In the genomic region with DNA sequence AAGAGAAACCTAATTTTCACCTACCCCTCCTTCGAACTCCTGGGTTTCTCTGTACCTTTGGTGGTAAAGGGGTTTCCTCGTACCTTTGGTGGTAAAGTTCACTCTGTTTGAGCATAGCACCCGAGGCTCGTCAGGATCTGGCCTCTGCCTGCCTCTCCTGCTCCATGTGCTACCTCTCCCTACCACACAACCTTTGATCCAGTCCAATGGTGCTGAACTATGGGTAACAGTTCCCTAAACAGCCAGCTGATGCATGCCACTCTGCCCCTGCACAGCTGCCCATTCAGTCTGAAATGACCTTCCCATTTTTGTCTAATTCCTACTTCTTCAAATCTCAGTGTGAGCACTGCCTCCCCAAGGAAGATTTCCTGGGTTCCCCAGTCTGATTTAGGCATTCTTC, we compare ENCODE assay signal across 21 cellular contexts. TPM values are rescaled to one million over a fixed set of nuclear protein-coding genes. Genes with fewer than 3 reads are reported as not detected.
DNase-seq lines count a peak whose midpoint lies in the region; ATAC-seq, FAIRE-seq and TF ChIP-seq lines count a peak whose summit lies in the region.
"Had no signal": no experiment of that assay in that cellular context is flagged by ENCODE, and none has a peak within 500 bp of the region (broad histone marks: within the 10 kb centered on the region; RNA-seq: fewer than 3 reads in every experiment).

No MANE protein-coding gene starts in this region.

- H3K9me3 ChIP-seq in A549 = no peaks in the 10 kb centered on the region
- H3K9me3 ChIP-seq: Caco-2 had no signal

- WGBS in A549 (ENCODE audit: missing lambda C conversion rate) = 81% methylated on average over 4 of the region's 4 CpGs

- H3K27ac Mint-ChIP-seq in activated T-cell treated with anti-CD3 and anti-CD28 coated beads, Interleukin-2, amount 50 U/mL, for 72 hours = peak overlapping the region; percentile 31
- peak overlapping the region; percentile 80 for H3K27ac Mint-ChIP-seq in activated T-helper 17 cell treated with anti-CD3 and anti-CD28 coated beads, Interleukin-2, amount 50 U/mL, for 72 hours
- H3K27ac Mint-ChIP-seq: CD14-positive monocyte had no signal

- no peak for DNase-seq in activated T-cell treated with anti-CD3 and anti-CD28 coated beads, Interleukin-2, amount 50 U/mL, for 72 hours
- DNase-seq in activated T-cell treated with anti-CD3 and anti-CD28 coated beads, Interleukin-2, amount 50 U/mL, for 48 hours = no peak
- DNase-seq in A549 (ENCODE audit: low read depth in 1 of 2, low spot score in 1 of 2) = no peak
- DNase-seq in left lobe of liver (ENCODE audit: low spot score) = no peak
- no peak for DNase-seq in kidney glomerular epithelial cell (lab: John Stamatoyannopoulos, UW)
- no peak for DNase-seq in SHP77 treated with DMSO at 0.1 percent for 48 hours (lab: John Stamatoyannopoulos, UW)
- DNase-seq: Caco-2; DMS79 treated with DMSO at 0.1 percent for 48 hours; GOT3; KBM-7; NCI-H2107; NCI-H345; NK-92 treated with Interleukin-12 subunit alpha and Interleukin-12 subunit beta, amount 100 ng/mL, for 24 hours had no signal

- H3K4me1 Mint-ChIP-seq in activated T-cell treated with anti-CD3 and anti-CD28 coated beads, Interleukin-2, amount 50 U/mL, for 72 hours (ENCODE audit: low read depth) = peaks cover 29% of the 10 kb centered on the region
- H3K4me1 Mint-ChIP-seq in activated T-helper 17 cell treated with anti-CD3 and anti-CD28 coated beads, Interleukin-2, amount 50 U/mL, for 72 hours = peaks cover 20% of the 10 kb centered on the region

- FAIRE-seq in A549 (lab: Jason Lieb, UNC) = no peak
- FAIRE-seq: G401.6, GM12891, HTR-8/SVneo had no signal

- no peak overlapping the region for H3K4me3 ChIP-seq in A549

- H3K4me1 ChIP-seq in A549 = peaks cover 12% of the 10 kb centered on the region; the same call in 2 of the 3 replicates

- no peak for TF ChIP-seq RAD21 in A549 (conservative IDR thresholded peaks at IDR 0.05 in 1 of 2, IDR thresholded peaks at IDR 0.05 in 1 of 2)

- no peak for ATAC-seq in activated T-cell treated with anti-CD3 and anti-CD28 coated beads, Interleukin-2, amount 50 U/mL, for 72 hours (replicated peaks in 1 of 2)
- ATAC-seq in A549 (peak; percentile 51 to 53; a peak in 3 of 6 replicates), left lobe of liver (peak; percentile 32), GM19463 (IDR thresholded peaks at IDR 0.05; ENCODE audit: unreplicated experiment) (no peak)
- no peak for ATAC-seq in activated T-helper 17 cell treated with anti-CD3 and anti-CD28 coated beads, Interleukin-2, amount 50 U/mL, for 72 hours (replicated peaks)

- H3K27me3 Mint-ChIP-seq in activated T-cell treated with anti-CD3 and anti-CD28 coated beads, Interleukin-2, amount 50 U/mL, for 72 hours (ENCODE audit: low read depth) = peaks cover 25% of the 10 kb centered on the region
- H3K27me3 Mint-ChIP-seq in activated T-helper 17 cell treated with anti-CD3 and anti-CD28 coated beads, Interleukin-2, amount 50 U/mL, for 72 hours = peaks cover 12% of the 10 kb centered on the region

- no peak for TF ChIP-seq EP300 in A549 (IDR thresholded peaks at IDR 0.05)

- H3K36me3 Mint-ChIP-seq in activated T-cell treated with anti-CD3 and anti-CD28 coated beads, Interleukin-2, amount 50 U/mL, for 72 hours (ENCODE audit: insufficient read depth in 2 of 2) = peaks cover 2 to 6% of the 10 kb centered on the region in 2 donors
- no peaks in the 10 kb centered on the region for H3K36me3 Mint-ChIP-seq in activated T-helper 17 cell treated with anti-CD3 and anti-CD28 coated beads, Interleukin-2, amount 50 U/mL, for 72 hours (ENCODE audit: low read depth)
- H3K36me3 Mint-ChIP-seq: CD14-positive monocyte had no signal

- TF ChIP-seq CTCF in A549 (IDR thresholded peaks at IDR 0.05) = no peak

- H3K9me3 Mint-ChIP-seq in activated T-cell treated with anti-CD3 and anti-CD28 coated beads, Interleukin-2, amount 50 U/mL, for 72 hours = peaks cover 2 to 4% of the 10 kb centered on the region in 2 donors
- no peaks in the 10 kb centered on the region for H3K9me3 Mint-ChIP-seq in activated T-helper 17 cell treated with anti-CD3 and anti-CD28 coated beads, Interleukin-2, amount 50 U/mL, for 72 hours

- CTCF ChIA-PET in A549 (lab: Yijun Ruan, JAX) = interaction anchor here (0.9 kb wide), 1 partner anchor 192 kb away, joined by 3 read pairs; no protein-coding TSS in a partner anchor

- POLR2A ChIA-PET in A549 (lab: Yijun Ruan, JAX) = no interaction called here

- peak overlapping the region; percentile 49 to 52 for H3K4me3 Mint-ChIP-seq in activated T-cell treated with anti-CD3 and anti-CD28 coated beads, Interleukin-2, amount 50 U/mL, for 72 hours
- H3K4me3 Mint-ChIP-seq in activated T-helper 17 cell treated with anti-CD3 and anti-CD28 coated beads, Interleukin-2, amount 50 U/mL, for 72 hours = peak overlapping the region; percentile 50
- H3K4me3 Mint-ChIP-seq: CD14-positive monocyte had no signal

- no peak overlapping the region for H3K27ac ChIP-seq in A549
- H3K27ac ChIP-seq: RWPE1 had no signal

- peak overlapping the region; percentile 29; the same call in 2 of the 3 replicates for H3K4me2 ChIP-seq in A549

- no peak for TF ChIP-seq POLR2A in A549 (IDR thresholded peaks at IDR 0.05; ENCODE audit: low read length)

TF ChIP-seq in A549, 52 proteins besides CTCF, POLR2A, EP300 and RAD21:
- TF ChIP-seq CEBPB (IDR thresholded peaks at IDR 0.05) (no peak), CBX2 (IDR thresholded peaks at IDR 0.05; ENCODE audit: borderline replicate concordance, low read depth) (no peak), CBX8 (IDR thresholded peaks at IDR 0.05) (no peak), MYC (IDR thresholded peaks at IDR 0.05; ENCODE audit: borderline replicate concordance, low read length) (no peak), ATOH8 (CRISPR knock-in tag; IDR thresholded peaks at IDR 0.05; ENCODE audit: low read depth) (no peak)

RNA-seq across cellular contexts. Expression of gene OVAAL, which starts 14.0 kb away (rescaled TPM):
- not detected for total RNA-seq in activated T-cell treated with anti-CD3 and anti-CD28 coated beads, Interleukin-2, amount 50 U/mL, for 72 hours
- polyA plus RNA-seq in A549 (2011; rRNA removed) (not detected in 2 replicates), A549 (2017; fragmentation: RNase III; extraction: RNeasy Plus Mini Kit Qiagen cat#74134 plus additional on column Dnase treatment) (0.08 to 0.12 TPM (median 0.09 TPM) in 3 replicates)
- 0.03 TPM in 1 of 2 replicates, not detected in the other for polyA plus RNA-seq in A549 (2012; cell fraction: cytosol; rRNA removed)
- 0.04 TPM in 1 of 2 replicates, not detected in the other for polyA plus RNA-seq in A549 (2012; cell fraction: nucleus; rRNA removed)
- not detected in 2 replicates for polyA minus RNA-seq in A549 (2011; rRNA and poly(A)+ RNA removed)
- not detected for total RNA-seq in activated T-helper 17 cell treated with anti-CD3 and anti-CD28 coated beads, Interleukin-2, amount 50 U/mL, for 72 hours
- total RNA-seq in left lobe of liver = not detected
- total RNA-seq: A673, Caco-2 had no signal
- polyA plus RNA-seq: CD14-positive monocyte had no signal

RNA-seq across cellular contexts. Expression of gene XPR1, which starts 59.1 kb away (rescaled TPM):
- 10 to 100 TPM; 17.8 to 20.3 TPM for total RNA-seq in activated T-cell treated with anti-CD3 and anti-CD28 coated beads, Interleukin-2, amount 50 U/mL, for 72 hours
- polyA plus RNA-seq in A549 (2011; rRNA removed) (86.1 and 105 TPM in 2 replicates), A549 (2017; fragmentation: RNase III; extraction: RNeasy Plus Mini Kit Qiagen cat#74134 plus additional on column Dnase treatment) (33.7 to 38.9 TPM (median 37.5 TPM) in 3 replicates)
- polyA plus RNA-seq in A549 (2012; cell fraction: cytosol; rRNA removed) = 10.8 and 12.4 TPM in 2 replicates
- polyA plus RNA-seq in A549 (2012; cell fraction: nucleus; rRNA removed) = 5.8 and 10.4 TPM in 2 replicates
- 58.6 and 66.1 TPM in 2 replicates for polyA minus RNA-seq in A549 (2011; rRNA and poly(A)+ RNA removed)
- 10 to 100 TPM; 16.4 to 25.4 TPM for total RNA-seq in activated T-helper 17 cell treated with anti-CD3 and anti-CD28 coated beads, Interleukin-2, amount 50 U/mL, for 72 hours
- 7.4 TPM for total RNA-seq in left lobe of liver

Comparison
In these comparisons a context has a peak if more than half of its experiments do, and no peak if none do; other contexts are left out.
1. ATAC-seq: peak in A549 (2 of 2) and left lobe of liver (single experiment); none in activated T-cell treated with anti-CD3 and anti-CD28 coated beads, Interleukin-2, amount 50 U/mL, for 72 hours (0 of 2), activated T-helper 17 cell treated with anti-CD3 and anti-CD28 coated beads, Interleukin-2, amount 50 U/mL, for 72 hours (single experiment) and GM19463 (single experiment).